20 cellular contexts compared by ENCODE assay signal in the genomic region with DNA sequence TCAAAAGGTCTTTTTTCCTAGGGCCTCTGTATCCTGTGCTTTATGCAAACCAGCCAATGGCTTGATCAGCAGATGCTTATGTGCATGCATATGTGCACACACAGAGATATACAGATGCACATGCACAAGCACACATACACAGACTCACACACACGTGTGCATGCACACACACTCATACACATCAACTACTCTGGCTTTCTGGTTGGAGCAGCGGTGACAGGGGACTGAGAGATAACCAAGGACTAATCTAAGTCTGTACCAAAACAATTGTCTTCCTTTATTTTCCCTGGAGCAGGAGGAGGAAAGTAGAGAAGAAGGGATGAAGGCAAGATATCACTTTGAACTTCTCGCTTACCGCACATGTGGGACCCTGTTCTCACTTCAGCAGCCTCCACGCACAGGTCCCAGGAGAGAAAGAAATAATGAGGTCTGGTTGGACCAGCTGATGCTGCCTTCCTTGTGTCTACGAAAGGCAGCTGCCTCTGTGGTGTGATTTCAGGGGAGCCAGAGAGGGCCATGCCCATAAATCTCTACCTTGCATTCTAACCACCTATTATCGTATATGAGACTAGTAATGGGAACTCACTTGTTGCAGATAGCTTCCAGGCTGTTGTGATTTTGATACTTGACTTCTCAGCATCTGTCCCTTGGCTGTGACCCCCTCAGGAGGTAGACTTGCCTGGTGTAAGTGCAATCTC.
DNase-seq lines count a peak whose midpoint lies in the region; ATAC-seq and TF ChIP-seq lines count a peak whose summit lies in the region.
"Had no signal": no experiment of that assay in that cellular context is flagged by ENCODE, and none has a peak within 500 bp of the region (broad histone marks: within the 10 kb centered on the region; RNA-seq: fewer than 3 reads in every experiment).

No MANE protein-coding gene starts in this region.

- H3K9me3 ChIP-seq in endodermal cell (ENCODE audit: control insufficient read depth, low read length) (no peaks in the 10 kb centered on the region), vagina (no peaks in the 10 kb centered on the region)
- H3K9me3 ChIP-seq: Caco-2 had no signal

- H3K4me1 Mint-ChIP-seq in activated CD4-positive, alpha-beta T cell treated with anti-CD3 and anti-CD28 coated beads, Interleukin-2, amount 10 ng/mL, durations not matched to agents 24 days and 14 days: no peaks in the 10 kb centered on the region
- H3K4me1 Mint-ChIP-seq in endodermal cell (no peaks in the 10 kb centered on the region), glutamatergic neuron (ENCODE audit: low read depth, unreplicated experiment) (peaks cover 12% of the 10 kb centered on the region)
- H3K4me1 Mint-ChIP-seq: B cell had no signal

- TF ChIP-seq CTCF in endodermal cell (conservative IDR thresholded peaks at IDR 0.05) (no peak), glutamatergic neuron (IDR thresholded peaks at IDR 0.05; ENCODE audit: partially characterized antibody, unreplicated experiment) (no peak), vagina (IDR thresholded peaks at IDR 0.05) (no peak)

- H3K27ac Mint-ChIP-seq in activated CD4-positive, alpha-beta T cell treated with anti-CD3 and anti-CD28 coated beads, Interleukin-2, amount 10 ng/mL, durations not matched to agents 24 days and 14 days: no peak overlapping the region
- H3K27ac Mint-ChIP-seq in endodermal cell (peak overlapping the region; percentile 2), glutamatergic neuron (ENCODE audit: unreplicated experiment) (peak overlapping the region; percentile 60)
- H3K27ac Mint-ChIP-seq: B cell; CD4-positive, alpha-beta T cell; CD8-positive, alpha-beta T cell had no signal

- intact Hi-C loops in activated CD4-positive, alpha-beta T cell treated with anti-CD3 and anti-CD28 coated beads, Interleukin-2, amount 10 ng/mL, durations not matched to agents 24 days and 14 days (cut with micrococcal nuclease): no loop called here
- intact Hi-C loops in vagina (cut with DNase I): no loop called here

- H3K4me3 ChIP-seq in endodermal cell (ENCODE audit: low read length): no peak overlapping the region
- no peak overlapping the region for H3K4me3 ChIP-seq in vagina
- H3K4me3 ChIP-seq: A549; BLaER1 treated with 17β-estradiol and CSF1 and Interleukin-3, amounts not matched to agents 10 nM and 100 nM had no signal

- no peaks in the 10 kb centered on the region for H3K27me3 Mint-ChIP-seq in activated CD4-positive, alpha-beta T cell treated with anti-CD3 and anti-CD28 coated beads, Interleukin-2, amount 10 ng/mL, durations not matched to agents 24 days and 14 days
- H3K27me3 Mint-ChIP-seq in endodermal cell (ENCODE audit: insufficient read depth) (no peaks in the 10 kb centered on the region), glutamatergic neuron (ENCODE audit: unreplicated experiment) (no peaks in the 10 kb centered on the region)

- H3K27me3 ChIP-seq in endodermal cell (ENCODE audit: control insufficient read depth, insufficient read depth, low read length, poor library complexity, severe bottlenecking) (peaks cover 4% of the 10 kb centered on the region), vagina (no peaks in the 10 kb centered on the region)
- H3K27me3 ChIP-seq: BLaER1 treated with 17β-estradiol and CSF1 and Interleukin-3, amounts not matched to agents 10 nM and 100 nM had no signal

- no peaks in the 10 kb centered on the region for H3K4me1 ChIP-seq in endodermal cell (ENCODE audit: control insufficient read depth, insufficient read depth, low read length)
- H3K4me1 ChIP-seq in vagina: no peaks in the 10 kb centered on the region
- H3K4me1 ChIP-seq: A549; BLaER1 treated with 17β-estradiol and CSF1 and Interleukin-3, amounts not matched to agents 10 nM and 100 nM; Caco-2 had no signal

- peak; percentile 20 for DNase-seq in activated CD4-positive, alpha-beta T cell treated with anti-CD3 and anti-CD28 coated beads, Interleukin-2, amount 10 ng/mL, durations not matched to agents 24 days and 14 days
- no peak for DNase-seq in activated CD4-positive, alpha-beta T cell treated with anti-CD3 and anti-CD28 coated beads, Interleukin-2, amount 50 U/mL, for 4 hours
- DNase-seq in endodermal cell (no peak), glutamatergic neuron (no peak), vagina (ENCODE audit: extremely low spot score in 2 of 2) (peak; percentile 46 to 69), SW480 (ENCODE audit: low spot score) (no peak), kidney glomerular epithelial cell (lab: John Stamatoyannopoulos, UW) (no peak)
- DNase-seq: AML-193; Caco-2; Calu3; CD4-positive, alpha-beta T cell; CD8-positive, alpha-beta T cell; DMS79 treated with DMSO at 0.1 percent for 48 hours; GF-D8 had no signal

- H3K9ac ChIP-seq in endodermal cell (ENCODE audit: extremely low read depth, low read length, poor library complexity, severe bottlenecking): no peak overlapping the region
- H3K9ac ChIP-seq: BLaER1 treated with 17β-estradiol and CSF1 and Interleukin-3, amounts not matched to agents 10 nM and 100 nM had no signal

- H3K36me3 ChIP-seq in endodermal cell (ENCODE audit: control insufficient read depth, insufficient read depth, low read length): no peaks in the 10 kb centered on the region
- H3K36me3 ChIP-seq in vagina: no peaks in the 10 kb centered on the region
- H3K36me3 ChIP-seq: BLaER1 treated with 17β-estradiol and CSF1 and Interleukin-3, amounts not matched to agents 10 nM and 100 nM had no signal

- H3K27ac ChIP-seq in endodermal cell (ENCODE audit: low read depth, low read length) (no peak overlapping the region), vagina (no peak overlapping the region)
- H3K27ac ChIP-seq: 22Rv1; A549; BLaER1 treated with 17β-estradiol and CSF1 and Interleukin-3, amounts not matched to agents 10 nM and 100 nM; C4-2B had no signal

- TF ChIP-seq POLR2A in vagina (IDR thresholded peaks at IDR 0.05): no peak

- WGBS in endodermal cell (ENCODE audit: insufficient coverage in 1 of 2, insufficient read length in 1 of 2), 2 experiments: 94 to 95% methylated on average over 4 to 7 of the region's 7 CpGs

- ATAC-seq in HG03135 (IDR thresholded peaks at IDR 0.05; ENCODE audit: unreplicated experiment): no peak
- ATAC-seq: A549; CD8-positive, alpha-beta T cell had no signal

- H3K36me3 Mint-ChIP-seq in activated CD4-positive, alpha-beta T cell treated with anti-CD3 and anti-CD28 coated beads, Interleukin-2, amount 10 ng/mL, durations not matched to agents 24 days and 14 days (ENCODE audit: low read depth): no peaks in the 10 kb centered on the region
- H3K36me3 Mint-ChIP-seq in endodermal cell (ENCODE audit: low read depth) (no peaks in the 10 kb centered on the region), glutamatergic neuron (ENCODE audit: unreplicated experiment) (no peaks in the 10 kb centered on the region)
- H3K36me3 Mint-ChIP-seq: CD8-positive, alpha-beta T cell had no signal

- H3K9me3 Mint-ChIP-seq in activated CD4-positive, alpha-beta T cell treated with anti-CD3 and anti-CD28 coated beads, Interleukin-2, amount 10 ng/mL, durations not matched to agents 24 days and 14 days: peaks cover 3% of the 10 kb centered on the region
- H3K9me3 Mint-ChIP-seq in endodermal cell (no peaks in the 10 kb centered on the region), glutamatergic neuron (ENCODE audit: unreplicated experiment) (peaks cover 2% of the 10 kb centered on the region)
- H3K9me3 Mint-ChIP-seq: CD4-positive, alpha-beta T cell had no signal

- no peak overlapping the region for H3K4me3 Mint-ChIP-seq in activated CD4-positive, alpha-beta T cell treated with anti-CD3 and anti-CD28 coated beads, Interleukin-2, amount 10 ng/mL, durations not matched to agents 24 days and 14 days
- no peak overlapping the region for H3K4me3 Mint-ChIP-seq in endodermal cell
- H3K4me3 Mint-ChIP-seq in glutamatergic neuron (ENCODE audit: unreplicated experiment): no peak overlapping the region
- H3K4me3 Mint-ChIP-seq: B cell; CD4-positive, alpha-beta T cell; CD8-positive, alpha-beta T cell had no signal

Comparison
In these comparisons a context has a peak if more than half of its experiments do, and no peak if none do; other contexts are left out.
1. DNase-seq: peak in activated CD4-positive, alpha-beta T cell treated with anti-CD3 and anti-CD28 coated beads, Interleukin-2, amount 10 ng/mL, durations not matched to agents 24 days and 14 days (single experiment) and vagina (2 of 2); none in activated CD4-positive, alpha-beta T cell treated with anti-CD3 and anti-CD28 coated beads, Interleukin-2, amount 50 U/mL, for 4 hours (0 of 2), endodermal cell (single experiment), glutamatergic neuron (single experiment), SW480 (single experiment) and kidney glomerular epithelial cell (single experiment).